Comparison of ENCODE assay signal across 1 cellular context in the genomic region with DNA sequence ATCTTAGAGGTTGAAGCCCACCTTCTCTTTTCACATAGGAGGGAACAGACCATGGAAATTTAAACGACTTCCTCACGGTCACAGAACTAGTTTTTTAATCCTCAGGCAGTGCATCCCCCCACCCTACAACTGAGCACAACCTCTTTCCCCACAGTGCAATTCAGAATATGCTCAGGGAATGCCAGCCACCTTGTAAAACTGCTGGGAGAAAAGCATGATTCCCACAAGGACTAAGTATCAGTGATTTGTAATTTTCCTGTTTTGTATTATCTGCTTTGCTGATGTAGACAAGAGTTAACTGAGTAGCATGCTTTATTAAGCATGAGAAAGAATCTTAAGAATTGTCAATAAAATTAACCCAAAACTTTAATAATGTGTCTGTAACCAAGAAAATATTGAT.
TF ChIP-seq lines count a peak whose summit lies in the region.

No MANE protein-coding gene starts in this region.

TF ChIP-seq in K562, 482 proteins besides CTCF, POLR2A, EP300 and RAD21 (continued from another document):
- TF ChIP-seq BRCA1 (IDR thresholded peaks at IDR 0.05): no peak
- TF ChIP-seq BRCA1 (CRISPR knock-in tag; IDR thresholded peaks at IDR 0.05): no peak
- TF ChIP-seq, protein P1, sequence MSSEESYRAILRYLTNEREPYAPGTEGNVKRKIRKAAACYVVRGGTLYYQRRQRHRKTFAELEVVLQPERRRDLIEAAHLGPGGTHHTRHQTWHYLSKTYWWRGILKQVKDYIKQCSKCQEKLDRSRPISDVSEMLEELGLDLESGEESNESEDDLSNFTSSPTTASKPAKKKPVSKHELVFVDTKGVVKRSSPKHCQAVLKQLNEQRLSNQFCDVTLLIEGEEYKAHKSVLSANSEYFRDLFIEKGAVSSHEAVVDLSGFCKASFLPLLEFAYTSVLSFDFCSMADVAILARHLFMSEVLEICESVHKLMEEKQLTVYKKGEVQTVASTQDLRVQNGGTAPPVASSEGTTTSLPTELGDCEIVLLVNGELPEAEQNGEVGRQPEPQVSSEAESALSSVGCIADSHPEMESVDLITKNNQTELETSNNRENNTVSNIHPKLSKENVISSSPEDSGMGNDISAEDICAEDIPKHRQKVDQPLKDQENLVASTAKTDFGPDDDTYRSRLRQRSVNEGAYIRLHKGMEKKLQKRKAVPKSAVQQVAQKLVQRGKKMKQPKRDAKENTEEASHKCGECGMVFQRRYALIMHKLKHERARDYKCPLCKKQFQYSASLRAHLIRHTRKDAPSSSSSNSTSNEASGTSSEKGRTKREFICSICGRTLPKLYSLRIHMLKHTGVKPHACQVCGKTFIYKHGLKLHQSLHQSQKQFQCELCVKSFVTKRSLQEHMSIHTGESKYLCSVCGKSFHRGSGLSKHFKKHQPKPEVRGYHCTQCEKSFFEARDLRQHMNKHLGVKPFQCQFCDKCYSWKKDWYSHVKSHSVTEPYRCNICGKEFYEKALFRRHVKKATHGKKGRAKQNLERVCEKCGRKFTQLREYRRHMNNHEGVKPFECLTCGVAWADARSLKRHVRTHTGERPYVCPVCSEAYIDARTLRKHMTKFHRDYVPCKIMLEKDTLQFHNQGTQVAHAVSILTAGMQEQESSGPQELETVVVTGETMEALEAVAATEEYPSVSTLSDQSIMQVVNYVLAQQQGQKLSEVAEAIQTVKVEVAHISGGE (CRISPR knock-in tag; IDR thresholded peaks at IDR 0.05): no peak
- TF ChIP-seq, protein P2, sequence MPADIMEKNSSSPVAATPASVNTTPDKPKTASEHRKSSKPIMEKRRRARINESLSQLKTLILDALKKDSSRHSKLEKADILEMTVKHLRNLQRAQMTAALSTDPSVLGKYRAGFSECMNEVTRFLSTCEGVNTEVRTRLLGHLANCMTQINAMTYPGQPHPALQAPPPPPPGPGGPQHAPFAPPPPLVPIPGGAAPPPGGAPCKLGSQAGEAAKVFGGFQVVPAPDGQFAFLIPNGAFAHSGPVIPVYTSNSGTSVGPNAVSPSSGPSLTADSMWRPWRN (IDR thresholded peaks at IDR 0.05; ENCODE audit: low read depth): no peak
- no peak for TF ChIP-seq C11orf30 (IDR thresholded peaks at IDR 0.05; ENCODE audit: low read depth)
- no peak for TF ChIP-seq NFE2 (IDR thresholded peaks at IDR 0.05; ENCODE audit: low read depth)
- TF ChIP-seq, protein P3, sequence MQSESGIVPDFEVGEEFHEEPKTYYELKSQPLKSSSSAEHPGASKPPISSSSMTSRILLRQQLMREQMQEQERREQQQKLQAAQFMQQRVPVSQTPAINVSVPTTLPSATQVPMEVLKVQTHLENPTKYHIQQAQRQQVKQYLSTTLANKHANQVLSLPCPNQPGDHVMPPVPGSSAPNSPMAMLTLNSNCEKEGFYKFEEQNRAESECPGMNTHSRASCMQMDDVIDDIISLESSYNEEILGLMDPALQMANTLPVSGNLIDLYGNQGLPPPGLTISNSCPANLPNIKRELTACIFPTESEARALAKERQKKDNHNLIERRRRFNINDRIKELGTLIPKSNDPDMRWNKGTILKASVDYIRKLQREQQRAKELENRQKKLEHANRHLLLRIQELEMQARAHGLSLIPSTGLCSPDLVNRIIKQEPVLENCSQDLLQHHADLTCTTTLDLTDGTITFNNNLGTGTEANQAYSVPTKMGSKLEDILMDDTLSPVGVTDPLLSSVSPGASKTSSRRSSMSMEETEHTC (IDR thresholded peaks at IDR 0.05): no peak
- TF ChIP-seq ZNF347 (CRISPR knock-in tag; IDR thresholded peaks at IDR 0.05; ENCODE audit: low read depth): no peak
- no peak for TF ChIP-seq THRAP3 (IDR thresholded peaks at IDR 0.05; ENCODE audit: borderline replicate concordance)
- no peak for TF ChIP-seq TBL1XR1 (IDR thresholded peaks at IDR 0.05; ENCODE audit: low read length in 2 of 2)
- TF ChIP-seq POLR3A (IDR thresholded peaks at IDR 0.05; ENCODE audit: borderline replicate concordance, extremely low read depth, insufficient read depth, insufficient read length): no peak
- TF ChIP-seq, protein P4, sequence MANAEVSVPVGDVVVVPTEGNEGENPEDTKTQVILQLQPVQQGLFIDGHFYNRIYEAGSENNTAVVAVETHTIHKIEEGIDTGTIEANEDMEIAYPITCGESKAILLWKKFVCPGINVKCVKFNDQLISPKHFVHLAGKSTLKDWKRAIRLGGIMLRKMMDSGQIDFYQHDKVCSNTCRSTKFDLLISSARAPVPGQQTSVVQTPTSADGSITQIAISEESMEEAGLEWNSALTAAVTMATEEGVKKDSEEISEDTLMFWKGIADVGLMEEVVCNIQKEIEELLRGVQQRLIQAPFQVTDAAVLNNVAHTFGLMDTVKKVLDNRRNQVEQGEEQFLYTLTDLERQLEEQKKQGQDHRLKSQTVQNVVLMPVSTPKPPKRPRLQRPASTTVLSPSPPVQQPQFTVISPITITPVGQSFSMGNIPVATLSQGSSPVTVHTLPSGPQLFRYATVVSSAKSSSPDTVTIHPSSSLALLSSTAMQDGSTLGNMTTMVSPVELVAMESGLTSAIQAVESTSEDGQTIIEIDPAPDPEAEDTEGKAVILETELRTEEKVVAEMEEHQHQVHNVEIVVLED (CRISPR knock-in tag; IDR thresholded peaks at IDR 0.05): no peak
- no peak for TF ChIP-seq GTF2A2 (tag; IDR thresholded peaks at IDR 0.05)
- TF ChIP-seq, protein P5, sequence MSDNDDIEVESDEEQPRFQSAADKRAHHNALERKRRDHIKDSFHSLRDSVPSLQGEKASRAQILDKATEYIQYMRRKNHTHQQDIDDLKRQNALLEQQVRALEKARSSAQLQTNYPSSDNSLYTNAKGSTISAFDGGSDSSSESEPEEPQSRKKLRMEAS (CRISPR knock-in tag; IDR thresholded peaks at IDR 0.05): no peak
- TF ChIP-seq LEF1 (IDR thresholded peaks at IDR 0.05): no peak
